In genomic region chr10:46768515-46769291, GRCh38 we compare ENCODE assay signal across 2 cellular contexts.
DNase-seq lines count a peak whose midpoint lies in the region; ATAC-seq and TF ChIP-seq lines count a peak whose summit lies in the region.
"Not testable (repeated sequence)": the region's sequence is repeated elsewhere in the genome, so short reads cannot be mapped to it uniquely, and the experiment has no call there.

No MANE protein-coding gene starts in this region.

- not testable (repeated sequence) for H3K4me3 ChIP-seq in right lobe of liver

- not testable (repeated sequence) for DNase-seq in left lobe of liver (ENCODE audit: low spot score); right lobe of liver

- intact Hi-C loops in right lobe of liver (cut with DNase I): not testable (repeated sequence)

- not testable (repeated sequence) for H3K36me3 ChIP-seq in right lobe of liver

- ATAC-seq in left lobe of liver (peak; percentile 74), right lobe of liver (peak; percentile 51 to 91 (median 70))

- H3K4me1 ChIP-seq in right lobe of liver: not testable (repeated sequence)

- not testable (repeated sequence) for H3K9me3 ChIP-seq in right lobe of liver

- H3K27ac ChIP-seq in right lobe of liver: not testable (repeated sequence)

- not testable (repeated sequence) for H3K27me3 ChIP-seq in right lobe of liver

- TF ChIP-seq POLR2A in right lobe of liver (IDR thresholded peaks at IDR 0.05): not testable (repeated sequence)

- WGBS in right lobe of liver (ENCODE audit: insufficient coverage, low coverage, low lambda C conversion rate, missing lambda C conversion rate): 46% methylated on average over 2 of the region's 8 CpGs

- TF ChIP-seq CTCF in right lobe of liver (IDR thresholded peaks at IDR 0.05): not testable (repeated sequence)
